ENCODE assay signal across 1 cellular context in genomic region chr17:78879679-78880186, GRCh38.
TF ChIP-seq lines count a peak whose summit lies in the region.

No MANE protein-coding gene starts in this region.

TF ChIP-seq in H1, 55 proteins besides CTCF, POLR2A, EP300 and RAD21:
- TF ChIP-seq RFX5 (IDR thresholded peaks at IDR 0.05; ENCODE audit: borderline replicate concordance, low read depth, low read length) = no peak
